25 cellular contexts compared by ENCODE assay signal in the genomic region with DNA sequence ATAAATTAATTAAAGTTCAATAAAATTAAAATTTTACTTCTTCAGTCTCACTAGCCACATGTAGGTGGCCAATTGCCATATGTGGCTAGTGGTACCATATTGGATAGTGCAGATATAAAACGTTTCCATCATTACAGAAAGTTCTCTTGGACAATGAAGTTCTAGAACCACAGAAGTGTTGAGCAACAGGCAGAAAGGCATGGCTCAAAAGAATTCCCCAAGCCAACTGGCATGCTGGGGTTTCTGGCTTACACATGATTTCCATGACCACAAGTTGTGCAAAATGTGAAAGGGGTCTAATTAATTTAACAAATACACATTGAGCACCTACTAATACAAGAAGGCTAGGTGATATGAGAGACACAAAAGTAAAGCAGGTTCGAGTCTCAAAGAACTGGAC.
"Had no signal": no experiment of that assay in that cellular context is flagged by ENCODE, and none has a peak within 500 bp of the region (broad histone marks: within the 10 kb centered on the region; RNA-seq: fewer than 3 reads in every experiment).

No MANE protein-coding gene starts in this region.

- H3K4me3 Mint-ChIP-seq: activated CD4-positive, alpha-beta T cell treated with anti-CD3 and anti-CD28 coated beads, Interleukin-2, amount 10 ng/mL, durations not matched to agents 7 days and 5 days; activated CD8-positive, alpha-beta T cell treated with anti-CD3 and anti-CD28 coated beads, Interleukin-2, amount 10 ng/mL, durations not matched to agents 7 days and 5 days; activated naive CD8-positive, alpha-beta T cell treated with anti-CD3 and anti-CD28 coated beads, Interleukin-2, amount 50 U/mL, for 24 hours; activated T-helper 1 cell treated with anti-CD3 and anti-CD28 coated beads, Interleukin-12 subunit alpha, Interleukin-12 subunit beta, Interleukin-2, Interleukin-4 antibody, amounts not matched to agents 30 ng/mL and 10 ng/mL and 1 ng/mL, durations not matched to agents 14 hours and 24 hours and 36 hours; central memory CD8-positive, alpha-beta T cell; endodermal cell; memory B cell; nephron; stimulated activated effector memory CD8-positive, alpha-beta T cell treated with anti-CD3 and anti-CD28 coated beads, Interleukin-12 subunit alpha, Interleukin-12 subunit beta, amount 100 ng/mL, for 72 hours; stimulated activated naive CD8-positive, alpha-beta T cell treated with anti-CD3 and anti-CD28 coated beads, Interleukin-15, amount 100 ng/mL, for 72 hours had no signal

- H3K4me1 Mint-ChIP-seq: activated CD4-positive, alpha-beta T cell treated with anti-CD3 and anti-CD28 coated beads, Interleukin-2, amount 10 ng/mL, durations not matched to agents 7 days and 5 days; activated naive CD8-positive, alpha-beta T cell treated with anti-CD3 and anti-CD28 coated beads, Interleukin-2, amount 50 U/mL, for 24 hours; central memory CD8-positive, alpha-beta T cell; memory B cell; stimulated activated effector memory CD8-positive, alpha-beta T cell treated with anti-CD3 and anti-CD28 coated beads, Interleukin-12 subunit alpha, Interleukin-12 subunit beta, amount 100 ng/mL, for 72 hours; stimulated activated naive CD8-positive, alpha-beta T cell treated with anti-CD3 and anti-CD28 coated beads, Interleukin-15, amount 100 ng/mL, for 72 hours had no signal

- H3K36me3 ChIP-seq: colonic mucosa, heart left ventricle, right lobe of liver, tibial artery had no signal

- H3K79me2 ChIP-seq: parathyroid adenoma had no signal

- H3K4me3 ChIP-seq: colonic mucosa, heart left ventricle, right lobe of liver, tibial artery had no signal

- ATAC-seq: activated CD4-positive, CD25-positive, alpha-beta regulatory T cell treated with anti-CD3 and anti-CD28 coated beads, Interleukin-2, amount 50 U/mL, for 24 hours; activated CD8-positive, alpha-beta T cell treated with anti-CD3 and anti-CD28 coated beads, Interleukin-2, amount 10 ng/mL, durations not matched to agents 7 days and 5 days; activated naive CD8-positive, alpha-beta T cell treated with anti-CD3 and anti-CD28 coated beads, Interleukin-2, amount 50 U/mL, for 24 hours; heart left ventricle; left cardiac atrium; right lobe of liver; stimulated activated effector memory CD8-positive, alpha-beta T cell treated with anti-CD3 and anti-CD28 coated beads, Interleukin-12 subunit alpha, Interleukin-12 subunit beta, amount 100 ng/mL, for 72 hours; stimulated activated naive CD8-positive, alpha-beta T cell treated with anti-CD3 and anti-CD28 coated beads, Interleukin-15, amount 100 ng/mL, for 72 hours had no signal

- DNase-seq: activated CD4-positive, alpha-beta T cell treated with anti-CD3 and anti-CD28 coated beads, Interleukin-2, amount 10 ng/mL, durations not matched to agents 7 days and 5 days; activated CD8-positive, alpha-beta T cell treated with anti-CD3 and anti-CD28 coated beads, Interleukin-2, amount 10 ng/mL, durations not matched to agents 7 days and 5 days; activated gamma-delta T cell; activated naive CD4-positive, alpha-beta T cell treated with anti-CD3 and anti-CD28 coated beads, Interleukin-2, amount 50 U/mL, for 16 hours; activated naive CD8-positive, alpha-beta T cell treated with anti-CD3 and anti-CD28 coated beads, Interleukin-2, amount 50 U/mL, for 24 hours; aorta; colonic mucosa; endodermal cell; heart left ventricle; islet precursor cell; left cardiac atrium; right lobe of liver; stimulated activated CD4-positive, alpha-beta T cell treated with anti-CD3 and anti-CD28 coated beads, Interleukin-2, amount 100 ng/mL, for 24 hours; stimulated activated naive CD8-positive, alpha-beta T cell treated with anti-CD3 and anti-CD28 coated beads, Interleukin-15, amount 100 ng/mL, for 72 hours; T-helper 2 cell; tibial artery had no signal

- H3K9ac ChIP-seq: parathyroid adenoma had no signal

- H3K9me3 ChIP-seq: colonic mucosa, heart left ventricle, right lobe of liver, tibial artery had no signal

- H3K36me3 Mint-ChIP-seq: memory B cell; stimulated activated effector memory CD8-positive, alpha-beta T cell treated with anti-CD3 and anti-CD28 coated beads, Interleukin-12 subunit alpha, Interleukin-12 subunit beta, amount 100 ng/mL, for 72 hours had no signal

- H2AFZ ChIP-seq: parathyroid adenoma had no signal

- FAIRE-seq: frontal cortex, small intestine had no signal

- H3K9me3 Mint-ChIP-seq: activated CD4-positive, alpha-beta T cell treated with anti-CD3 and anti-CD28 coated beads, Interleukin-2, amount 10 ng/mL, durations not matched to agents 7 days and 5 days; activated naive CD8-positive, alpha-beta T cell treated with anti-CD3 and anti-CD28 coated beads, Interleukin-2, amount 50 U/mL, for 24 hours; activated T-helper 1 cell treated with anti-CD3 and anti-CD28 coated beads, Interleukin-12 subunit alpha, Interleukin-12 subunit beta, Interleukin-2, Interleukin-4 antibody, amounts not matched to agents 30 ng/mL and 10 ng/mL and 1 ng/mL, durations not matched to agents 14 hours and 24 hours and 36 hours; central memory CD8-positive, alpha-beta T cell; endodermal cell; memory B cell; stimulated activated effector memory CD8-positive, alpha-beta T cell treated with anti-CD3 and anti-CD28 coated beads, Interleukin-12 subunit alpha, Interleukin-12 subunit beta, amount 100 ng/mL, for 72 hours; stimulated activated naive CD8-positive, alpha-beta T cell treated with anti-CD3 and anti-CD28 coated beads, Interleukin-15, amount 100 ng/mL, for 72 hours had no signal

- H3K4me1 ChIP-seq: colonic mucosa, parathyroid adenoma, right lobe of liver had no signal

- H3K27ac Mint-ChIP-seq: activated CD4-positive, alpha-beta T cell treated with anti-CD3 and anti-CD28 coated beads, Interleukin-2, amount 10 ng/mL, durations not matched to agents 7 days and 5 days; activated CD8-positive, alpha-beta T cell treated with anti-CD3 and anti-CD28 coated beads, Interleukin-2, amount 10 ng/mL, durations not matched to agents 7 days and 5 days; activated naive CD8-positive, alpha-beta T cell treated with anti-CD3 and anti-CD28 coated beads, Interleukin-2, amount 50 U/mL, for 24 hours; activated T-helper 1 cell treated with anti-CD3 and anti-CD28 coated beads, Interleukin-12 subunit alpha, Interleukin-12 subunit beta, Interleukin-2, Interleukin-4 antibody, amounts not matched to agents 30 ng/mL and 10 ng/mL and 1 ng/mL, durations not matched to agents 14 hours and 24 hours and 36 hours; endodermal cell; memory B cell; nephron; stimulated activated effector memory CD8-positive, alpha-beta T cell treated with anti-CD3 and anti-CD28 coated beads, Interleukin-12 subunit alpha, Interleukin-12 subunit beta, amount 100 ng/mL, for 72 hours; stimulated activated naive CD8-positive, alpha-beta T cell treated with anti-CD3 and anti-CD28 coated beads, Interleukin-15, amount 100 ng/mL, for 72 hours had no signal

- H3K27me3 ChIP-seq: colonic mucosa, heart left ventricle, right lobe of liver, tibial artery had no signal

- H3K27ac ChIP-seq: colonic mucosa, heart left ventricle, parathyroid adenoma, right lobe of liver, tibial artery had no signal
